ENCODE assay signal across 9 cellular contexts in the genomic region with DNA sequence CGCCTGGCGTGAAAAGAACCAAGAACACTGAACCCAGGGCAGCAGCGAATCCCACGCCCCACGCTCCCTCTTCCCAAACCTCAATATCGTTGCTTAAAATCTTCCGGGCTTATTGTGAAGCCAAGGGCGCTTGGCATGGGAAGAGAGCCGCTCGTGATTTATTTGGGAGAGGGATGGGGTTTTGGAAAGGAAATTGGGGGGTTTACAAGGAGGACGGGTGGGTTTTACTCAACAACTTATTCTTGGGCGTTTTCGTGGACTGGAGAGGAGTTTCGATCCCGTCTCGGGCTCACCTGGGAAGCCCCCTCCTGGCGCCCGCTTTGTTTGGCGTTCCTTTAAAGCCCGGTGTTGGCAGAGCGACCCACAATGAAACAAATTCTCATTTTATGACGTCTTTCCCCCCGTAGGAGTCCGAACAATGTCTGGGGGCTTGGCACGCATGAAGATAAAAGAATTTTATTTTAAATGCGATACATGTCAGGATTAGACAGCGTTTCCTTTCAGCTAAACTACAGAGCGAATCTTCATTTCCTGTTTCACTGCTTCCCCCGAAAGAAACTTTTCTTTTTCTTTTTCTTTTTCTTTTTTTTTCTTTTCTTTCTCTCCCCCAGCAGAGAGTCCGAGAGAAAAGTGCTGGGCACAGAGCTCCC.
A peak's percentile ranks its signal among the peaks of the same experiment; 100 is the strongest.
DNase-seq lines count a peak whose midpoint lies in the region; ATAC-seq and TF ChIP-seq lines count a peak whose summit lies in the region.
"Had no signal": no experiment of that assay in that cellular context is flagged by ENCODE, and none has a peak within 500 bp of the region (broad histone marks: within the 10 kb centered on the region; RNA-seq: fewer than 3 reads in every experiment).

No MANE protein-coding gene starts in this region.

- H3K36me3 ChIP-seq in thymus (ENCODE audit: control insufficient read depth, insufficient read depth): no peaks in the 10 kb centered on the region

- H3K27me3 Mint-ChIP-seq in immature natural killer cell (ENCODE audit: low read depth in 3 of 3): peaks cover 22 to 46% (median 33%) of the 10 kb centered on the region in 3 donors

- no peak for TF ChIP-seq CTCF in WI38 (IDR thresholded peaks at IDR 0.05; ENCODE audit: low read depth, low read length)

- no peaks in the 10 kb centered on the region for H3K9me3 Mint-ChIP-seq in immature natural killer cell

- DNase-seq in GM03348 (ENCODE audit: low spot score): peak; percentile 13
- no peak for DNase-seq in immature natural killer cell
- DNase-seq in DMS 273 treated with DMSO at 0.1 percent for 48 hours (lab: John Stamatoyannopoulos, UW): no peak
- DNase-seq in AG08396 (ENCODE audit: low spot score): no peak
- no peak for DNase-seq in COLO668 (lab: John Stamatoyannopoulos, UW; ENCODE audit: unreplicated experiment)

- peak; percentile 12 for ATAC-seq in GM21825 (IDR thresholded peaks at IDR 0.05; ENCODE audit: unreplicated experiment)

- H3K27me3 ChIP-seq in thymus (ENCODE audit: control insufficient read depth, insufficient read depth): peaks cover 38% of the 10 kb centered on the region

- peak overlapping the region; percentile 85 to 97 (median 94) for H3K4me3 Mint-ChIP-seq in immature natural killer cell

- H3K4me3 ChIP-seq in WI38 (ENCODE audit: low read depth, low read length) (peak overlapping the region; percentile 49), thymus (ENCODE audit: low read length) (peak overlapping the region; percentile 60)
- H3K4me3 ChIP-seq: mucosa of descending colon had no signal

- no peaks in the 10 kb centered on the region for H3K9me3 ChIP-seq in thymus (ENCODE audit: control insufficient read depth)
- H3K9me3 ChIP-seq: mucosa of descending colon had no signal

- H3K4me1 ChIP-seq in thymus (ENCODE audit: control insufficient read depth, insufficient read depth, low read length): peaks cover 7% of the 10 kb centered on the region

- peak overlapping the region; percentile 55 to 83 (median 74) for H3K27ac Mint-ChIP-seq in immature natural killer cell

- WGBS in thymus: 8% methylated on average over 30 of the region's 30 CpGs

- peaks cover 23 to 36% of the 10 kb centered on the region in 2 donors for H3K4me1 Mint-ChIP-seq in immature natural killer cell

- no peak overlapping the region for H3K27ac ChIP-seq in thymus (ENCODE audit: low read depth)

- H3K36me3 Mint-ChIP-seq in immature natural killer cell: no peaks in the 10 kb centered on the region
